ENCODE assay signal across 7 cellular contexts in genomic region chr1:75550559-75550958, GRCh38.
"Had no signal": no experiment of that assay in that cellular context is flagged by ENCODE, and none has a peak within 500 bp of the region (broad histone marks: within the 10 kb centered on the region; RNA-seq: fewer than 3 reads in every experiment).

No MANE protein-coding gene starts in this region.

- ATAC-seq: GM23338 had no signal

- H3K4me3 ChIP-seq: GM23338 had no signal

- DNase-seq: H9, HCEC 1CT, IMR-90, KBM-7 had no signal

- H3K4me2 ChIP-seq: GM23338 had no signal

- H2AFZ ChIP-seq: GM23338 had no signal

- FAIRE-seq: H1, H54 had no signal
